In the genomic region with DNA sequence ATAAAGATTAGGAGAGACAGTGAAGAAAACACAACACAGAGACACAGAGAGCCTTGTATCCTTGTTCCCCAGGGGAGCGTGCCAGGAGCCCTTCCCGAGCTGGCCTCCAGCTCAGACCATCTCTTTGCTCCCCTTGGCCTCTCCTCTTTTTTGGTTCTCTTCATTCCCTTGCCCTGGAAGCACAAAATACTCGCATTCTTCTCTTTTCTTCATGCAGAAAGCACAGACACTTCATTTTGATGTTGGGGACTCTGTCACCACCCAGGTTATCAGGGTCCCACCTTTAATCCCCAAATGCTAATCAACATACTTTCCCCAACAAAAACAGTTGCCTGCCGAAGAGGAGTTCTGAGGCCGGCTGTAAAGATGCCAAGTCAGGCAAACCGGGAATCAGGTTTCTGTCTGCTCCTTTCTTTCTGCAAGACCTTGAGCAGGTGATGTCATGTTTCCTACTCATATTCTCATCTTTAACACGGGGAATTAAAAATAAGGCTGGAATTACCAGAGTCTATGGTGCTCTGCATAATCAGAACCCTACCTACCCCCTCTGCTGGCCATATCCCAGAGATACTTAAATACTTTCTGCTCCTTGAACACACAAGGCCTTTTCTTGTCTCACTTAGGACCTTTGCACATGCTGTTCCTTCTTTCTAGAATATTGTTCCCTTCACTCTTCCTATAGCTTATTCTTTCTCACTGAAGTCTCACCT, we compare ENCODE assay signal across 8 cellular contexts. TPM values are rescaled to one million over a fixed set of nuclear protein-coding genes. Genes with fewer than 3 reads are reported as not detected.
A peak's percentile ranks its signal among the peaks of the same experiment; 100 is the strongest.
DNase-seq lines count a peak whose midpoint lies in the region; ATAC-seq, FAIRE-seq and TF ChIP-seq lines count a peak whose summit lies in the region.

No MANE protein-coding gene starts in this region.

- ATAC-seq in GM18861 (IDR thresholded peaks at IDR 0.05; ENCODE audit: unreplicated experiment) = no peak
- no peak for ATAC-seq in HG03097 (IDR thresholded peaks at IDR 0.05; ENCODE audit: low FRiP score, unreplicated experiment)
- no peak for ATAC-seq in GM18517 (IDR thresholded peaks at IDR 0.05; ENCODE audit: unreplicated experiment)

- POLR2A ChIA-PET in AG04449 (lab: Yijun Ruan, JAX) (no interaction called here), PC-9 (lab: Charles Lee; ENCODE audit: unreplicated experiment) (no interaction called here)

- H3K36me3 ChIP-seq in PC-9 (ENCODE audit: low read depth) = no peaks in the 10 kb centered on the region

- H3F3A ChIP-seq in PC-9 (ENCODE audit: insufficient read depth, low read depth) = no peaks in the 10 kb centered on the region

- H2AFZ ChIP-seq in PC-9 = no peak overlapping the region

- H3K9me3 ChIP-seq in PC-9 (ENCODE audit: insufficient read depth, low read depth) = no peaks in the 10 kb centered on the region

- H3K79me2 ChIP-seq in PC-9 (ENCODE audit: low read depth) = no peaks in the 10 kb centered on the region

- CTCF ChIA-PET in AG04449 (lab: Yijun Ruan, JAX) (interaction anchor here (0.6 to 8.2 kb wide), 16 partner anchors 9 to 195 kb away, joined by 3 to 99 read pairs (median 4); no protein-coding TSS in a partner anchor), PC-9 (lab: Charles Lee) (interaction anchor here (0.6 kb wide), 1 partner anchor 54 kb away, joined by 4 read pairs; no protein-coding TSS in a partner anchor)

- no peak overlapping the region for H3K27ac ChIP-seq in PC-9

- no peaks in the 10 kb centered on the region for H4K20me1 ChIP-seq in PC-9 (ENCODE audit: insufficient read depth)

- no TSS peak for BruUV-seq in PC-9 (replicated peaks; lab: Mats Ljungman, UMichigan)

- no peak overlapping the region for H3K4me2 ChIP-seq in PC-9

- H3K9me2 ChIP-seq in PC-9 (ENCODE audit: insufficient read depth) = no peaks in the 10 kb centered on the region

- H3K4me1 ChIP-seq in PC-9 (replicated peaks; ENCODE audit: insufficient read depth) = no peaks in the 10 kb centered on the region

- intact Hi-C loops in PC-9 (cut with micrococcal nuclease; ENCODE audit: unreplicated experiment) = no loop called here

- H3K4me3 ChIP-seq in AG04449 (ENCODE audit: low read depth, low read length) = no peak overlapping the region
- H3K4me3 ChIP-seq in PC-9 = no peak overlapping the region
- no peak overlapping the region for H3K4me3 ChIP-seq in foreskin fibroblast (ENCODE audit: low read depth in 1 of 2, low read length in 2 of 2)

- TF ChIP-seq POLR2A in H54 (IDR thresholded peaks at IDR 0.05; ENCODE audit: low read depth, low read length) = no peak

- no peak for FAIRE-seq in H54 (lab: Jason Lieb, UNC)

- no peaks in the 10 kb centered on the region for H3K27me3 ChIP-seq in PC-9 (ENCODE audit: insufficient read depth, low read depth)

- TF ChIP-seq CTCF in AG04449 (IDR thresholded peaks at IDR 0.05; ENCODE audit: insufficient read depth, low read length, missing control alignments) (peak; percentile 40), PC-9 (conservative IDR thresholded peaks at IDR 0.05) (peak; percentile 62), foreskin fibroblast (IDR thresholded peaks at IDR 0.05; ENCODE audit: low read depth, low read length) (peak; percentile 61)

- DNase-seq in AG04449 (ENCODE audit: low read depth, low spot score) (peak; percentile 34), H54 (ENCODE audit: insufficient read length, low spot score) (peak; percentile 18), PC-9 (peak in 1 of 2 experiments; percentile 51), foreskin fibroblast (peak; percentile 46 to 65), islet precursor cell (no peak)

RNA-seq across cellular contexts. Expression of a gene that starts 21.7 kb away (rescaled TPM):
- total RNA-seq in PC-9 (2021) = not detected in 2 replicates
